1 cellular context compared by ENCODE assay signal in the genomic region with DNA sequence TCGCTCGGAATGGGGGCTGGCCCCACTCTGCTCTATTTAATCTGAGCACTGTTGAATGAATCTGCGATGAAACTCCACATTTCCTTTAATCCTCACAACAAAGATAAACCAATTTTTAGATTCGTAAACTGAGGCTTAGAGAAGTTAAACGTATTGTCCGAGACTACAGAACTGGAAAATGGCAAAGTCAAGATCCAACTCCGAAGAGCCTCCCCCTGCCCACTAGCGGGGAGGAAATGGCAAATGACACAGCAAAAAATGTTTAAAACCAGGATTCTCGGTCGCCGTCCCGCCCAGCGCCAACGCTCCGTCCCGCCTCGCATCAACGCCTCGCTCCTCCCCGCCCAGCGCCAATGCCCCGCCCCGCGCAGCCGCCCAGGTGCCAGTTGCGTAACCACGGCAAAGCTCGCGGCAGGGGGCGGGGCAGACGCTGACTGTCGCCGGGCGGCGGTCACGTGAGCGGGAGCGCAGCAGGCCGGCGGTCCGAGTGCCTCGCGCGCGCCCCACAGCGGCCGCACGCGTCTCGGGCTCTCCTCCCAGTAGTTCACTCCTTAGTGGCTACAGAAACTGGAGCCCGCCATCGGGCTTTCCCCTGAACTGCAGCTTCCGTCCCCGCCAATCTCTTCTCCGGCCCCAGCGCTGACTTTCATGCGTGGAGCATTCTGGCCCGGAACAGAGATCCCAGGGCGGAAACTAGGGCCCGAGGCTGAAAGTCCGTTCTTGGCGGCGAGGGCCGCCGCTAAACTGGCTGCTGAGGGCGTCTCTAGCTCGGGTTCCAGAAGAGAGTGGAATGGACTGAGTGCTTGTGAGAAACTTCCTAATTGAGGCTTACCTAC.
TF ChIP-seq lines count a peak whose summit lies in the region.

No MANE protein-coding gene starts in this region.

TF ChIP-seq in WTC11, 78 proteins besides CTCF, POLR2A, EP300 and RAD21 (continued from another document and continues in another):
- TF ChIP-seq, protein P1, sequence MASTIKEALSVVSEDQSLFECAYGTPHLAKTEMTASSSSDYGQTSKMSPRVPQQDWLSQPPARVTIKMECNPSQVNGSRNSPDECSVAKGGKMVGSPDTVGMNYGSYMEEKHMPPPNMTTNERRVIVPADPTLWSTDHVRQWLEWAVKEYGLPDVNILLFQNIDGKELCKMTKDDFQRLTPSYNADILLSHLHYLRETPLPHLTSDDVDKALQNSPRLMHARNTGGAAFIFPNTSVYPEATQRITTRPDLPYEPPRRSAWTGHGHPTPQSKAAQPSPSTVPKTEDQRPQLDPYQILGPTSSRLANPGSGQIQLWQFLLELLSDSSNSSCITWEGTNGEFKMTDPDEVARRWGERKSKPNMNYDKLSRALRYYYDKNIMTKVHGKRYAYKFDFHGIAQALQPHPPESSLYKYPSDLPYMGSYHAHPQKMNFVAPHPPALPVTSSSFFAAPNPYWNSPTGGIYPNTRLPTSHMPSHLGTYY (CRISPR knock-in tag; IDR thresholded peaks at IDR 0.05) = no peak
- TF ChIP-seq ELF4 (CRISPR knock-in tag; IDR thresholded peaks at IDR 0.05; ENCODE audit: low read depth) = 0 out of 2 replicates have a peak, but pooled peaks have one; percentile 42
- TF ChIP-seq SMAD3 (CRISPR knock-in tag; IDR thresholded peaks at IDR 0.05; ENCODE audit: borderline replicate concordance) = peak; percentile 59; the same call in 1 of the 2 replicates
- TF ChIP-seq, protein P2, sequence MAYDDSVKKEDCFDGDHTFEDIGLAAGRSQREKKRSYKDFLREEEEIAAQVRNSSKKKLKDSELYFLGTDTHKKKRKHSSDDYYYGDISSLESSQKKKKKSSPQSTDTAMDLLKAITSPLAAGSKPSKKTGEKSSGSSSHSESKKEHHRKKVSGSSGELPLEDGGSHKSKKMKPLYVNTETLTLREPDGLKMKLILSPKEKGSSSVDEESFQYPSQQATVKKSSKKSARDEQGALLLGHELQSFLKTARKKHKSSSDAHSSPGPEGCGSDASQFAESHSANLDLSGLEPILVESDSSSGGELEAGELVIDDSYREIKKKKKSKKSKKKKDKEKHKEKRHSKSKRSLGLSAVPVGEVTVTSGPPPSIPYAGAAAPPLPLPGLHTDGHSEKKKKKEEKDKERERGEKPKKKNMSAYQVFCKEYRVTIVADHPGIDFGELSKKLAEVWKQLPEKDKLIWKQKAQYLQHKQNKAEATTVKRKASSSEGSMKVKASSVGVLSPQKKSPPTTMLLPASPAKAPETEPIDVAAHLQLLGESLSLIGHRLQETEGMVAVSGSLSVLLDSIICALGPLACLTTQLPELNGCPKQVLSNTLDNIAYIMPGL (CRISPR knock-in tag; IDR thresholded peaks at IDR 0.05) = peak; percentile 86
- no peak for TF ChIP-seq IRF2 (CRISPR knock-in tag; IDR thresholded peaks at IDR 0.05; ENCODE audit: borderline replicate concordance, low read depth)
- 0 out of 2 replicates have a peak, but pooled peaks have one; percentile 37 for TF ChIP-seq EMX1 (CRISPR knock-in tag; IDR thresholded peaks at IDR 0.05)
- TF ChIP-seq SP1 (CRISPR knock-in tag; conservative IDR thresholded peaks at IDR 0.05) = peak; percentile 97
- TF ChIP-seq JAZF1 (CRISPR knock-in tag; IDR thresholded peaks at IDR 0.05) = no peak
- TF ChIP-seq ATF1 (CRISPR knock-in tag; IDR thresholded peaks at IDR 0.05) = no peak
- peak; percentile 85; the same call in 1 of the 2 replicates for TF ChIP-seq ZBTB21 (CRISPR knock-in tag; IDR thresholded peaks at IDR 0.05; ENCODE audit: borderline replicate concordance)
- TF ChIP-seq MXD4 (CRISPR knock-in tag; IDR thresholded peaks at IDR 0.05; ENCODE audit: borderline replicate concordance) = no peak
- TF ChIP-seq, protein P3, sequence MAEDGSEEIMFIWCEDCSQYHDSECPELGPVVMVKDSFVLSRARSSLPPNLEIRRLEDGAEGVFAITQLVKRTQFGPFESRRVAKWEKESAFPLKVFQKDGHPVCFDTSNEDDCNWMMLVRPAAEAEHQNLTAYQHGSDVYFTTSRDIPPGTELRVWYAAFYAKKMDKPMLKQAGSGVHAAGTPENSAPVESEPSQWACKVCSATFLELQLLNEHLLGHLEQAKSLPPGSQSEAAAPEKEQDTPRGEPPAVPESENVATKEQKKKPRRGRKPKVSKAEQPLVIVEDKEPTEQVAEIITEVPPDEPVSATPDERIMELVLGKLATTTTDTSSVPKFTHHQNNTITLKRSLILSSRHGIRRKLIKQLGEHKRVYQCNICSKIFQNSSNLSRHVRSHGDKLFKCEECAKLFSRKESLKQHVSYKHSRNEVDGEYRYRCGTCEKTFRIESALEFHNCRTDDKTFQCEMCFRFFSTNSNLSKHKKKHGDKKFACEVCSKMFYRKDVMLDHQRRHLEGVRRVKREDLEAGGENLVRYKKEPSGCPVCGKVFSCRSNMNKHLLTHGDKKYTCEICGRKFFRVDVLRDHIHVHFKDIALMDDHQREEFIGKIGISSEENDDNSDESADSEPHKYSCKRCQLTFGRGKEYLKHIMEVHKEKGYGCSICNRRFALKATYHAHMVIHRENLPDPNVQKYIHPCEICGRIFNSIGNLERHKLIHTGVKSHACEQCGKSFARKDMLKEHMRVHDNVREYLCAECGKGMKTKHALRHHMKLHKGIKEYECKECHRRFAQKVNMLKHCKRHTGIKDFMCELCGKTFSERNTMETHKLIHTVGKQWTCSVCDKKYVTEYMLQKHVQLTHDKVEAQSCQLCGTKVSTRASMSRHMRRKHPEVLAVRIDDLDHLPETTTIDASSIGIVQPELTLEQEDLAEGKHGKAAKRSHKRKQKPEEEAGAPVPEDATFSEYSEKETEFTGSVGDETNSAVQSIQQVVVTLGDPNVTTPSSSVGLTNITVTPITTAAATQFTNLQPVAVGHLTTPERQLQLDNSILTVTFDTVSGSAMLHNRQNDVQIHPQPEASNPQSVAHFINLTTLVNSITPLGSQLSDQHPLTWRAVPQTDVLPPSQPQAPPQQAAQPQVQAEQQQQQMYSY (CRISPR knock-in tag; IDR thresholded peaks at IDR 0.05) = peak; percentile 18
- TF ChIP-seq, protein P4, sequence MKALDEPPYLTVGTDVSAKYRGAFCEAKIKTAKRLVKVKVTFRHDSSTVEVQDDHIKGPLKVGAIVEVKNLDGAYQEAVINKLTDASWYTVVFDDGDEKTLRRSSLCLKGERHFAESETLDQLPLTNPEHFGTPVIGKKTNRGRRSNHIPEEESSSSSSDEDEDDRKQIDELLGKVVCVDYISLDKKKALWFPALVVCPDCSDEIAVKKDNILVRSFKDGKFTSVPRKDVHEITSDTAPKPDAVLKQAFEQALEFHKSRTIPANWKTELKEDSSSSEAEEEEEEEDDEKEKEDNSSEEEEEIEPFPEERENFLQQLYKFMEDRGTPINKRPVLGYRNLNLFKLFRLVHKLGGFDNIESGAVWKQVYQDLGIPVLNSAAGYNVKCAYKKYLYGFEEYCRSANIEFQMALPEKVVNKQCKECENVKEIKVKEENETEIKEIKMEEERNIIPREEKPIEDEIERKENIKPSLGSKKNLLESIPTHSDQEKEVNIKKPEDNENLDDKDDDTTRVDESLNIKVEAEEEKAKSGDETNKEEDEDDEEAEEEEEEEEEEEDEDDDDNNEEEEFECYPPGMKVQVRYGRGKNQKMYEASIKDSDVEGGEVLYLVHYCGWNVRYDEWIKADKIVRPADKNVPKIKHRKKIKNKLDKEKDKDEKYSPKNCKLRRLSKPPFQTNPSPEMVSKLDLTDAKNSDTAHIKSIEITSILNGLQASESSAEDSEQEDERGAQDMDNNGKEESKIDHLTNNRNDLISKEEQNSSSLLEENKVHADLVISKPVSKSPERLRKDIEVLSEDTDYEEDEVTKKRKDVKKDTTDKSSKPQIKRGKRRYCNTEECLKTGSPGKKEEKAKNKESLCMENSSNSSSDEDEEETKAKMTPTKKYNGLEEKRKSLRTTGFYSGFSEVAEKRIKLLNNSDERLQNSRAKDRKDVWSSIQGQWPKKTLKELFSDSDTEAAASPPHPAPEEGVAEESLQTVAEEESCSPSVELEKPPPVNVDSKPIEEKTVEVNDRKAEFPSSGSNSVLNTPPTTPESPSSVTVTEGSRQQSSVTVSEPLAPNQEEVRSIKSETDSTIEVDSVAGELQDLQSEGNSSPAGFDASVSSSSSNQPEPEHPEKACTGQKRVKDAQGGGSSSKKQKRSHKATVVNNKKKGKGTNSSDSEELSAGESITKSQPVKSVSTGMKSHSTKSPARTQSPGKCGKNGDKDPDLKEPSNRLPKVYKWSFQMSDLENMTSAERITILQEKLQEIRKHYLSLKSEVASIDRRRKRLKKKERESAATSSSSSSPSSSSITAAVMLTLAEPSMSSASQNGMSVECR (CRISPR knock-in tag; IDR thresholded peaks at IDR 0.05; ENCODE audit: borderline replicate concordance) = no peak
- TF ChIP-seq, protein P5, sequence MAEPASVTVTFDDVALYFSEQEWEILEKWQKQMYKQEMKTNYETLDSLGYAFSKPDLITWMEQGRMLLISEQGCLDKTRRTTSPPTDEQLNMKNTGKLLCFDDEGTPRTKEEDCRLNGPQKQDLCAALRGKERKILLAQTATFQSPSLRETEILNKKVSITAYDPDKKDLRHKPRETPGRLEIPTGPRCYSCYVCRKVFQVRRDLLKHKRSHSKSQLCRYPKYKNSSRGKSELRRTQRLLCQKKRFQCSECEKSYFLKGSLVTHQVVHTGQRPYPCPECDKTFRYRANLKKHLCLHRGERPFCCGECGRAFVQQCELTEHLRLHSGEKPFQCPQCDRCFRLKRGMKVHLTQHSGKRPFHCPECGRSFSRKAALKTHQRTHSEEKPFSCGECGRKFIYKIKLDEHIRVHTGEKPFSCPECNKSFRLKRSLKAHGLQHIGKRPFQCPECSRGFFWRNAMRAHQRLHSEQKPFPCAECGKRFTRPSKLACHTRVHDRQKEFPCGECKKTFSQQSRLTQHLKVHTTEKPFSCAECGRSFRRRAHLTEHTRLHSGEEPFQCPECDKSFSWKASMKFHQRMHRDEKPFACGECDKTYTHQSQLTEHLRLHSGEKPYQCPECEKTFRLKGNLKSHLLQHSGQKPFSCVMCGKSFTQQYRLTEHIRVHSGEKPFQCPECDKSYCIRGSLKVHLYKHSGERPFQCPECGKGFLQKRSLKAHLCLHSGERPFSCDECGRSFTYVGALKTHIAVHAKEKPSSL (CRISPR knock-in tag; conservative IDR thresholded peaks at IDR 0.05) = no peak
- TF ChIP-seq CBFB (CRISPR knock-in tag; IDR thresholded peaks at IDR 0.05; ENCODE audit: low read depth) = 0 out of 2 replicates have a peak, but pooled peaks have one; percentile 65
- TF ChIP-seq NR2C2 (CRISPR knock-in tag; IDR thresholded peaks at IDR 0.05) = no peak
- TF ChIP-seq TP53 (CRISPR knock-in tag; IDR thresholded peaks at IDR 0.05) = no peak
- TF ChIP-seq ZNF121 (CRISPR knock-in tag; IDR thresholded peaks at IDR 0.05) = no peak
- peak; percentile 77 for TF ChIP-seq FOXK1 (CRISPR knock-in tag; IDR thresholded peaks at IDR 0.05)
- no peak for TF ChIP-seq RORB (CRISPR knock-in tag; IDR thresholded peaks at IDR 0.05)
- TF ChIP-seq PRRX2 (CRISPR knock-in tag; IDR thresholded peaks at IDR 0.05) = no peak
- no peak for TF ChIP-seq SOX15 (CRISPR knock-in tag; IDR thresholded peaks at IDR 0.05)
- no peak for TF ChIP-seq HMGA2 (CRISPR knock-in tag; IDR thresholded peaks at IDR 0.05)
- TF ChIP-seq, protein P6, sequence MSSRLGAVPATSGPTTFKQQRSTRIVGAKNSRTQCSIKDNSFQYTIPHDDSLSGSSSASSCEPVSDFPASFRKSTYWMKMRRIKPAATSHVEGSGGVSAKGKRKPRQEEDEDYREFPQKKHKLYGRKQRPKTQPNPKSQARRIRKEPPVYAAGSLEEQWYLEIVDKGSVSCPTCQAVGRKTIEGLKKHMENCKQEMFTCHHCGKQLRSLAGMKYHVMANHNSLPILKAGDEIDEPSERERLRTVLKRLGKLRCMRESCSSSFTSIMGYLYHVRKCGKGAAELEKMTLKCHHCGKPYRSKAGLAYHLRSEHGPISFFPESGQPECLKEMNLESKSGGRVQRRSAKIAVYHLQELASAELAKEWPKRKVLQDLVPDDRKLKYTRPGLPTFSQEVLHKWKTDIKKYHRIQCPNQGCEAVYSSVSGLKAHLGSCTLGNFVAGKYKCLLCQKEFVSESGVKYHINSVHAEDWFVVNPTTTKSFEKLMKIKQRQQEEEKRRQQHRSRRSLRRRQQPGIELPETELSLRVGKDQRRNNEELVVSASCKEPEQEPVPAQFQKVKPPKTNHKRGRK (CRISPR knock-in tag; IDR thresholded peaks at IDR 0.05; ENCODE audit: borderline replicate concordance) = no peak
- TF ChIP-seq ZNF671 (CRISPR knock-in tag; IDR thresholded peaks at IDR 0.05) = no peak
- TF ChIP-seq, protein P7, sequence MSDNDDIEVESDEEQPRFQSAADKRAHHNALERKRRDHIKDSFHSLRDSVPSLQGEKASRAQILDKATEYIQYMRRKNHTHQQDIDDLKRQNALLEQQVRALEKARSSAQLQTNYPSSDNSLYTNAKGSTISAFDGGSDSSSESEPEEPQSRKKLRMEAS (CRISPR knock-in tag; IDR thresholded peaks at IDR 0.05) = peak; percentile 79; the same call in 1 of the 2 replicates
- TF ChIP-seq SMAD4 (CRISPR knock-in tag; IDR thresholded peaks at IDR 0.05) = no peak
- no peak for TF ChIP-seq TEAD4 (CRISPR knock-in tag; IDR thresholded peaks at IDR 0.05)
- TF ChIP-seq, protein P8, sequence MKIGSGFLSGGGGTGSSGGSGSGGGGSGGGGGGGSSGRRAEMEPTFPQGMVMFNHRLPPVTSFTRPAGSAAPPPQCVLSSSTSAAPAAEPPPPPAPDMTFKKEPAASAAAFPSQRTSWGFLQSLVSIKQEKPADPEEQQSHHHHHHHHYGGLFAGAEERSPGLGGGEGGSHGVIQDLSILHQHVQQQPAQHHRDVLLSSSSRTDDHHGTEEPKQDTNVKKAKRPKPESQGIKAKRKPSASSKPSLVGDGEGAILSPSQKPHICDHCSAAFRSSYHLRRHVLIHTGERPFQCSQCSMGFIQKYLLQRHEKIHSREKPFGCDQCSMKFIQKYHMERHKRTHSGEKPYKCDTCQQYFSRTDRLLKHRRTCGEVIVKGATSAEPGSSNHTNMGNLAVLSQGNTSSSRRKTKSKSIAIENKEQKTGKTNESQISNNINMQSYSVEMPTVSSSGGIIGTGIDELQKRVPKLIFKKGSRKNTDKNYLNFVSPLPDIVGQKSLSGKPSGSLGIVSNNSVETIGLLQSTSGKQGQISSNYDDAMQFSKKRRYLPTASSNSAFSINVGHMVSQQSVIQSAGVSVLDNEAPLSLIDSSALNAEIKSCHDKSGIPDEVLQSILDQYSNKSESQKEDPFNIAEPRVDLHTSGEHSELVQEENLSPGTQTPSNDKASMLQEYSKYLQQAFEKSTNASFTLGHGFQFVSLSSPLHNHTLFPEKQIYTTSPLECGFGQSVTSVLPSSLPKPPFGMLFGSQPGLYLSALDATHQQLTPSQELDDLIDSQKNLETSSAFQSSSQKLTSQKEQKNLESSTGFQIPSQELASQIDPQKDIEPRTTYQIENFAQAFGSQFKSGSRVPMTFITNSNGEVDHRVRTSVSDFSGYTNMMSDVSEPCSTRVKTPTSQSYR (CRISPR knock-in tag; IDR thresholded peaks at IDR 0.05) = no peak
- TF ChIP-seq, protein P9, sequence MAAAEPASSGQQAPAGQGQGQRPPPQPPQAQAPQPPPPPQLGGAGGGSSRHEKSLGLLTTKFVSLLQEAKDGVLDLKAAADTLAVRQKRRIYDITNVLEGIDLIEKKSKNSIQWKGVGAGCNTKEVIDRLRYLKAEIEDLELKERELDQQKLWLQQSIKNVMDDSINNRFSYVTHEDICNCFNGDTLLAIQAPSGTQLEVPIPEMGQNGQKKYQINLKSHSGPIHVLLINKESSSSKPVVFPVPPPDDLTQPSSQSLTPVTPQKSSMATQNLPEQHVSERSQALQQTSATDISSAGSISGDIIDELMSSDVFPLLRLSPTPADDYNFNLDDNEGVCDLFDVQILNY (CRISPR knock-in tag; IDR thresholded peaks at IDR 0.05) = peak; percentile 98
- TF ChIP-seq ZNF219 (CRISPR knock-in tag; IDR thresholded peaks at IDR 0.05; ENCODE audit: borderline replicate concordance) = no peak
- TF ChIP-seq, protein P10, sequence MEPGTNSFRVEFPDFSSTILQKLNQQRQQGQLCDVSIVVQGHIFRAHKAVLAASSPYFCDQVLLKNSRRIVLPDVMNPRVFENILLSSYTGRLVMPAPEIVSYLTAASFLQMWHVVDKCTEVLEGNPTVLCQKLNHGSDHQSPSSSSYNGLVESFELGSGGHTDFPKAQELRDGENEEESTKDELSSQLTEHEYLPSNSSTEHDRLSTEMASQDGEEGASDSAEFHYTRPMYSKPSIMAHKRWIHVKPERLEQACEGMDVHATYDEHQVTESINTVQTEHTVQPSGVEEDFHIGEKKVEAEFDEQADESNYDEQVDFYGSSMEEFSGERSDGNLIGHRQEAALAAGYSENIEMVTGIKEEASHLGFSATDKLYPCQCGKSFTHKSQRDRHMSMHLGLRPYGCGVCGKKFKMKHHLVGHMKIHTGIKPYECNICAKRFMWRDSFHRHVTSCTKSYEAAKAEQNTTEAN (CRISPR knock-in tag; IDR thresholded peaks at IDR 0.05) = no peak
